In genomic region chr6:119077643-119078448, GRCh38 we compare ENCODE assay signal across 8 cellular contexts. TPM values are rescaled to one million over a fixed set of nuclear protein-coding genes. Genes with fewer than 3 reads are reported as not detected.
DNase-seq lines count a peak whose midpoint lies in the region; ATAC-seq, FAIRE-seq and TF ChIP-seq lines count a peak whose summit lies in the region.

No MANE protein-coding gene starts in this region.

- H4K20me1 ChIP-seq in GM12878 (ENCODE audit: control insufficient read depth, insufficient read depth): no peaks in the 10 kb centered on the region

- H3K4me1 Mint-ChIP-seq in CD8-positive, alpha-beta T cell (ENCODE audit: low read depth): peaks cover 39% of the 10 kb centered on the region

- peak overlapping the region; percentile 66 for H3K27ac Mint-ChIP-seq in CD8-positive, alpha-beta T cell

- peak overlapping the region; percentile 84 for H3K4me2 ChIP-seq in GM12878 (ENCODE audit: control insufficient read depth, insufficient read depth)

- peak; percentile 26 for TF ChIP-seq CTCF in CD8-positive, alpha-beta T cell (IDR thresholded peaks at IDR 0.05)
- peak in 1 of 3 experiments; percentile 24; a peak in 1 of 6 replicates for TF ChIP-seq CTCF in GM12878 (IDR thresholded peaks at IDR 0.05 in 2 of 3, conservative IDR thresholded peaks at IDR 0.05 in 1 of 3; ENCODE audit: control insufficient read depth in 2 of 3, extremely low read depth in 1 of 3, insufficient read depth in 1 of 3, low read depth in 3 of 3, low read length in 3 of 3)

- peak overlapping the region; percentile 77 for H3K4me3 Mint-ChIP-seq in CD8-positive, alpha-beta T cell

- H3K9me3 ChIP-seq in CD8-positive, alpha-beta T cell (ENCODE audit: low read length): no peaks in the 10 kb centered on the region
- H3K9me3 ChIP-seq in GM12878 (replicated peaks; ENCODE audit: control insufficient read depth, insufficient read depth, low read length) (peaks cover 2% of the 10 kb centered on the region; the same call in 1 of the 3 replicates), iPS-20b (ENCODE audit: insufficient read depth, low read depth, low read length) (peaks cover 13% of the 10 kb centered on the region), small intestine (ENCODE audit: control insufficient read depth, low read depth) (no peaks in the 10 kb centered on the region)

- no peak for TF ChIP-seq POLR2A in GM12878 (IDR thresholded peaks at IDR 0.05; ENCODE audit: low read depth, low read length)

- CTCF ChIA-PET in CD8-positive, alpha-beta T cell (lab: Charles Lee): interaction anchor here (0.6 to 3.0 kb wide), 5 partner anchors 9 to 261 kb away, joined by 3 to 14 read pairs (median 3); no protein-coding TSS in a partner anchor
- CTCF ChIA-PET in GM12878 (lab: Yijun Ruan, JAX): no interaction called here

- peak overlapping the region; percentile 58 for H3K4me3 ChIP-seq in CD8-positive, alpha-beta T cell (ENCODE audit: low read depth, low read length)
- peak overlapping the region; percentile 56 for H3K4me3 ChIP-seq in GM12878
- peak overlapping the region; percentile 90 for H3K4me3 ChIP-seq in iPS-20b (ENCODE audit: low read length)
- peak overlapping the region; percentile 50 to 90 for H3K4me3 ChIP-seq in small intestine (ENCODE audit: low read depth in 1 of 2, low read length in 2 of 2)

- H3K79me2 ChIP-seq in GM12878 (ENCODE audit: control insufficient read depth, insufficient read depth, low read length): no peaks in the 10 kb centered on the region

- peaks cover 25% of the 10 kb centered on the region for H3K4me1 ChIP-seq in CD8-positive, alpha-beta T cell (ENCODE audit: insufficient read depth, low read length)
- peaks cover 3% of the 10 kb centered on the region; the same call in 1 of the 2 replicates for H3K4me1 ChIP-seq in GM12878 (ENCODE audit: control insufficient read depth, insufficient read depth, low read length)
- H3K4me1 ChIP-seq in iPS-20b (ENCODE audit: insufficient read depth, low read length): peaks cover 3% of the 10 kb centered on the region; the same call in 1 of the 2 replicates
- no peaks in the 10 kb centered on the region for H3K4me1 ChIP-seq in small intestine (ENCODE audit: control insufficient read depth in 2 of 2, insufficient read depth in 1 of 2, low read depth in 1 of 2, low read length in 1 of 2)

- BruUV-seq in GM12878 (replicated peaks; lab: Mats Ljungman, UMichigan): no TSS peak

- peak overlapping the region; percentile 41 for H3K27ac ChIP-seq in CD8-positive, alpha-beta T cell (ENCODE audit: low read depth, low read length)
- H3K27ac ChIP-seq in GM12878 (ENCODE audit: control insufficient read depth, insufficient read depth) (no peak overlapping the region), iPS-20b (ENCODE audit: low read length) (no peak overlapping the region), small intestine (ENCODE audit: low read depth in 1 of 2, low read length in 1 of 2) (peak overlapping the region in 1 of 2 donors; percentile 17)

- no peak overlapping the region for H3K9ac ChIP-seq in GM12878 (ENCODE audit: control insufficient read depth, insufficient read depth, low read length)
- peak overlapping the region; percentile 57; the same call in 1 of the 2 replicates for H3K9ac ChIP-seq in iPS-20b (ENCODE audit: low read depth, low read length)

- in situ Hi-C loops in GM12878 (cut with MboI): no loop called here

- peak; percentile 32 for ATAC-seq in CD8-positive, alpha-beta T cell
- ATAC-seq in GM21360 (IDR thresholded peaks at IDR 0.05; ENCODE audit: unreplicated experiment) (peak; percentile 30), GM12878 (no peak; the same call in 2 of the 3 replicates)

- no peak for TF ChIP-seq RAD21 in GM12878 (IDR thresholded peaks at IDR 0.05; ENCODE audit: insufficient read depth, low read depth, low read length)

- H3K36me3 ChIP-seq in CD8-positive, alpha-beta T cell (ENCODE audit: insufficient read depth, low read length): no peaks in the 10 kb centered on the region
- H3K36me3 ChIP-seq in GM12878 (ENCODE audit: control insufficient read depth in 2 of 2, insufficient read depth in 2 of 2, low read length in 1 of 2): no peaks in the 10 kb centered on the region
- H3K36me3 ChIP-seq in iPS-20b (ENCODE audit: insufficient read depth, low read depth, low read length): no peaks in the 10 kb centered on the region
- no peaks in the 10 kb centered on the region for H3K36me3 ChIP-seq in small intestine (ENCODE audit: control insufficient read depth in 2 of 2, insufficient read depth in 2 of 2, low read length in 2 of 2)

- no peaks in the 10 kb centered on the region for H3K27me3 Mint-ChIP-seq in CD8-positive, alpha-beta T cell (ENCODE audit: low read depth)

- POLR2A ChIA-PET in CD8-positive, alpha-beta T cell (lab: Charles Lee): interaction anchor here (0.5 to 1.6 kb wide), 5 partner anchors 20 to 982 kb away, joined by 3 to 5 read pairs (median 4); partner anchors contain the start of genes ASF1A and MCM9
- POLR2A ChIA-PET in GM12878 (lab: Charles Lee): no interaction called here

- no peaks in the 10 kb centered on the region for H3K36me3 Mint-ChIP-seq in CD8-positive, alpha-beta T cell

- RAD21 ChIA-PET in GM12878 (lab: Charles Lee; ENCODE audit: unreplicated experiment): no interaction called here

- SMC1A ChIA-PET in GM12878 (lab: Charles Lee; ENCODE audit: uncharacterized antibody, unreplicated experiment): no interaction called here

- H3K9me3 Mint-ChIP-seq in CD8-positive, alpha-beta T cell: peaks cover 2% of the 10 kb centered on the region

- no peaks in the 10 kb centered on the region for H3K27me3 ChIP-seq in CD8-positive, alpha-beta T cell (ENCODE audit: insufficient read depth, low read length)
- H3K27me3 ChIP-seq in GM12878 (replicated peaks in 1 of 2; ENCODE audit: control insufficient read depth in 2 of 2, insufficient read depth in 2 of 2, low read length in 1 of 2) (peaks cover 3 to 27% of the 10 kb centered on the region in 2 experiments), iPS-20b (ENCODE audit: insufficient read depth, low read length) (peaks cover 38% of the 10 kb centered on the region), small intestine (ENCODE audit: control insufficient read depth in 2 of 2, insufficient read depth in 2 of 2, low read length in 2 of 2) (no peaks in the 10 kb centered on the region)

- 2% methylated on average over 36 of the region's 55 CpGs for WGBS in GM12878 (ENCODE audit: insufficient coverage, insufficient replicate concordance, low lambda C conversion rate, missing lambda C conversion rate)
- WGBS in small intestine, 3 donors: 1 to 2% (median 2%) methylated on average over 34 to 55 of the region's 55 CpGs

- FAIRE-seq in GM12878 (lab: Jason Lieb, UNC) (no peak), small intestine (lab: Jason Lieb, UNC) (no peak)

- DNase-seq in CD8-positive, alpha-beta T cell: peak; percentile 25 to 75 (median 53)
- DNase-seq in HuH-7 (ENCODE audit: low spot score) (peak; percentile 24), T-helper 2 cell (peak; percentile 12 to 69 (median 41)), GM12878 (ENCODE audit: low read depth, low spot score) (no peak), small intestine (peak; percentile 38), HT-29 (ENCODE audit: low spot score) (no peak)

- no peak for TF ChIP-seq EP300 in GM12878 (IDR thresholded peaks at IDR 0.05; ENCODE audit: borderline replicate concordance in 1 of 2, control insufficient read depth in 1 of 2, low read depth in 2 of 2, low read length in 2 of 2)

- intact Hi-C loops in CD8-positive, alpha-beta T cell (cut with DNase I, micrococcal nuclease): loop anchor here (1.0 to 10.0 kb wide), 10 partner anchors 33 to 526 kb away; partner anchors contain the start of genes CEP85L (in 2 of the 2), MCM9 (in 2 of the 2), ASF1A (in 1 of the 2) and MAN1A1 (in 1 of the 2)
- intact Hi-C loops in GM12878 (cut with micrococcal nuclease; ENCODE audit: unreplicated experiment): no loop called here

- H2AFZ ChIP-seq in GM12878 (ENCODE audit: control insufficient read depth, low read depth, low read length): peak overlapping the region; percentile 69

TF ChIP-seq in GM12878, 131 proteins besides CTCF, POLR2A, EP300 and RAD21:
- TF ChIP-seq SP1 (IDR thresholded peaks at IDR 0.05; ENCODE audit: low read depth, low read length) (no peak), STAT3 (IDR thresholded peaks at IDR 0.05; ENCODE audit: low read depth, low read length) (no peak), JUND (IDR thresholded peaks at IDR 0.05; ENCODE audit: low read depth, low read length) (no peak), KDM1A (IDR thresholded peaks at IDR 0.05; ENCODE audit: borderline replicate concordance) (no peak)

RNA-seq across cellular contexts. Expression of gene FAM184A, which starts 0.6 kb away (rescaled TPM):
- under 1 TPM; 0.50 to 0.79 TPM for total RNA-seq in CD8-positive, alpha-beta T cell
- not detected in 2 replicates for total RNA-seq in GM12878 (2013; cell fraction: nucleolus; rRNA removed)
- total RNA-seq in GM12878 (2014; rRNA removed): not detected in 2 replicates
- 0.05 TPM in 1 of 2 replicates, not detected in the other for total RNA-seq in GM12878 (2014; rRNA removed; fragmentation: Illumina TruSeq; extraction: Trizol)
- total RNA-seq in GM12878 (2021): 0.19 TPM in 1 of 2 replicates, not detected in the other
- not detected for polyA plus RNA-seq in GM12878 (2011; ENCODE audit: low read depth)
- polyA plus RNA-seq in GM12878 (2011; rRNA removed): not detected in 2 replicates
- polyA plus RNA-seq in GM12878 (2011; cell fraction: cytosol; rRNA removed): not detected in 2 replicates
- not detected in 2 replicates for polyA plus RNA-seq in GM12878 (2011; cell fraction: nucleus; rRNA removed)
- 0.11 TPM in 1 of 2 replicates, not detected in the other for polyA plus RNA-seq in GM12878 (2012)
- not detected in 2 replicates for polyA plus RNA-seq in GM12878 (2014; fragmentation: Illumina TruSeq; extraction: Trizol)
- not detected for polyA plus RNA-seq in GM12878 (2014; fragmentation: Nextera tagmentation; extraction: Ambion mirVana)
- polyA plus RNA-seq in GM12878 (2014; rRNA removed): 0.15 TPM in 1 of 2 replicates, not detected in the other
- polyA plus RNA-seq in GM12878 (2016; fragmentation: Nextera tagmentation; extraction: Ambion mirVana): under 1 TPM in 1 of 2 experiments, not detected in 1; 0.23 TPM
- polyA minus RNA-seq in GM12878 (2011; rRNA and poly(A)+ RNA removed): 0.15 TPM in 1 of 2 replicates, not detected in the other
- not detected in 2 replicates for polyA minus RNA-seq in GM12878 (2011; cell fraction: cytosol; rRNA and poly(A)+ RNA removed)
- polyA minus RNA-seq in GM12878 (2011; cell fraction: nucleus; rRNA and poly(A)+ RNA removed): not detected in 2 replicates
- 1 to 10 TPM; 1.8 to 6.3 (median 2.4) TPM for polyA plus RNA-seq in small intestine
- total RNA-seq in HT-29 (2014; rRNA removed; shearing (Covaris generic)): not detected in 2 replicates

Comparison
In these comparisons a context has a peak if more than half of its experiments do, and no peak if none do; other contexts are left out.
1. DNase-seq: peak in CD8-positive, alpha-beta T cell (7 of 7), HuH-7 (single experiment), T-helper 2 cell (5 of 5) and small intestine (single experiment); none in GM12878 (single experiment) and HT-29 (single experiment).
2. Peak in every context shown above with its lines, with median percentiles within 50 percentile points of each other: H3K4me3 ChIP-seq.